ENCODE assay signal across 11 cellular contexts in genomic region chr14:63891148-63891964, GRCh38. TPM values are rescaled to one million over a fixed set of nuclear protein-coding genes. Genes with fewer than 3 reads are reported as not detected.
DNase-seq lines count a peak whose midpoint lies in the region; ATAC-seq, FAIRE-seq and TF ChIP-seq lines count a peak whose summit lies in the region.
"Had no signal": no experiment of that assay in that cellular context is flagged by ENCODE, and none has a peak within 500 bp of the region (broad histone marks: within the 10 kb centered on the region; RNA-seq: fewer than 3 reads in every experiment).

No MANE protein-coding gene starts in this region.

- no peaks in the 10 kb centered on the region for H3K9me3 Mint-ChIP-seq in astrocyte (ENCODE audit: unreplicated experiment)
- H3K9me3 Mint-ChIP-seq in naive thymus-derived CD8-positive, alpha-beta T cell = no peaks in the 10 kb centered on the region

- H3K4me2 ChIP-seq in astrocyte (ENCODE audit: low read length) = no peak overlapping the region

- FAIRE-seq in astrocyte (lab: Jason Lieb, UNC) = no peak

- no peak overlapping the region for H3K4me3 Mint-ChIP-seq in astrocyte (ENCODE audit: unreplicated experiment)
- no peak overlapping the region for H3K4me3 Mint-ChIP-seq in naive thymus-derived CD8-positive, alpha-beta T cell

- H3K9me3 ChIP-seq in HUES64 (ENCODE audit: insufficient read depth, low read depth, low read length) (no peaks in the 10 kb centered on the region), astrocyte (ENCODE audit: insufficient read depth, low read depth, low read length) (no peaks in the 10 kb centered on the region), stomach (no peaks in the 10 kb centered on the region)
- H3K9me3 ChIP-seq: neutrophil had no signal

- peak overlapping the region; percentile 38 for H3K4me3 ChIP-seq in HUES64 (ENCODE audit: low read length)
- H3K4me3 ChIP-seq in astrocyte (ENCODE audit: insufficient read depth, low read depth, low read length) = no peak overlapping the region
- no peak overlapping the region for H3K4me3 ChIP-seq in stomach

- H3K36me3 ChIP-seq in HUES64 (ENCODE audit: insufficient read depth, low read length) (no peaks in the 10 kb centered on the region), astrocyte (ENCODE audit: insufficient read depth, low read length) (no peaks in the 10 kb centered on the region), stomach (no peaks in the 10 kb centered on the region)
- H3K36me3 ChIP-seq: neutrophil had no signal

- H3K4me1 Mint-ChIP-seq in astrocyte (ENCODE audit: low read depth, unreplicated experiment) = peaks cover 30% of the 10 kb centered on the region
- peaks cover 7 to 35% (median 16%) of the 10 kb centered on the region in 4 donors for H3K4me1 Mint-ChIP-seq in naive thymus-derived CD8-positive, alpha-beta T cell

- POLR2A ChIA-PET in naive thymus-derived CD8-positive, alpha-beta T cell (lab: Charles Lee) = no interaction called here

- peak overlapping the region; percentile 44 for H2AFZ ChIP-seq in astrocyte (ENCODE audit: low read depth, low read length)

- peaks cover 44% of the 10 kb centered on the region for H3K4me1 ChIP-seq in HUES64 (ENCODE audit: insufficient read depth, low read length)
- H3K4me1 ChIP-seq in astrocyte (ENCODE audit: insufficient read depth, low read length) = peaks cover 17% of the 10 kb centered on the region
- peaks cover 37 to 57% (median 48%) of the 10 kb centered on the region in 4 donors for H3K4me1 ChIP-seq in stomach

- intact Hi-C loops in stomach (cut with DNase I; ENCODE audit: low total_unique reads) = no loop called here

- 6% methylated on average over 9 of the region's 10 CpGs for WGBS in HUES64
- WGBS in stomach, 5 donors = 22 to 31% (median 24%) methylated on average over 10 of the region's 10 CpGs

- no peaks in the 10 kb centered on the region for H3K79me2 ChIP-seq in astrocyte (ENCODE audit: insufficient read depth, low read length)

- TF ChIP-seq EP300 in stomach (IDR thresholded peaks at IDR 0.05) = no peak

- no peak for ATAC-seq in naive thymus-derived CD8-positive, alpha-beta T cell

- no peaks in the 10 kb centered on the region for H3K27me3 Mint-ChIP-seq in astrocyte (ENCODE audit: low read depth, unreplicated experiment)
- no peaks in the 10 kb centered on the region for H3K27me3 Mint-ChIP-seq in naive thymus-derived CD8-positive, alpha-beta T cell

- no peak for TF ChIP-seq POLR2A in stomach (IDR thresholded peaks at IDR 0.05)

- H3K27ac ChIP-seq in HUES64 (ENCODE audit: low read depth, low read length) = peak overlapping the region; percentile 87
- H3K27ac ChIP-seq in astrocyte (ENCODE audit: low read depth, low read length) = no peak overlapping the region
- H3K27ac ChIP-seq in stomach = peak overlapping the region in 4 of 5 donors; percentile 18 to 85 (median 46)
- H3K27ac ChIP-seq: neutrophil had no signal

- H3K9ac ChIP-seq in HUES64 (ENCODE audit: low read depth, low read length) (peak overlapping the region; percentile 57), astrocyte (ENCODE audit: low read length) (no peak overlapping the region)

- no peaks in the 10 kb centered on the region for H3K36me3 Mint-ChIP-seq in astrocyte (ENCODE audit: low read depth, unreplicated experiment)
- peaks cover 0 to 5% (median 0%) of the 10 kb centered on the region in 3 donors for H3K36me3 Mint-ChIP-seq in naive thymus-derived CD8-positive, alpha-beta T cell

- H3K27ac Mint-ChIP-seq in astrocyte (ENCODE audit: unreplicated experiment) = peak overlapping the region; percentile 73
- H3K27ac Mint-ChIP-seq in naive thymus-derived CD8-positive, alpha-beta T cell = peak overlapping the region in 1 of 10 donors; percentile 23

- no peaks in the 10 kb centered on the region for H4K20me1 ChIP-seq in astrocyte (ENCODE audit: insufficient read depth, low read length)

- no peak for TF ChIP-seq CTCF in astrocyte (IDR thresholded peaks at IDR 0.05; ENCODE audit: insufficient read depth, low read depth, low read length)
- TF ChIP-seq CTCF in stomach (IDR thresholded peaks at IDR 0.05) = no peak

- DNase-seq in astrocyte (ENCODE audit: low read depth) = no peak
- peak; percentile 37 for DNase-seq in iPS-NIHi11 (ENCODE audit: low spot score)
- DNase-seq in stomach = no peak
- no peak for DNase-seq in naive thymus-derived CD8-positive, alpha-beta T cell
- no peak for DNase-seq in medulla oblongata (ENCODE audit: extremely low spot score)
- DNase-seq in superior temporal gyrus (ENCODE audit: extremely low spot score) = no peak
- DNase-seq: activated T-cell treated with anti-CD3 and anti-CD28 coated beads, Interleukin-2, amount 50 U/mL, for 1 hour; NCI-H1417; stimulated activated CD8-positive, alpha-beta memory T cell treated with anti-CD3 and anti-CD28 coated beads, Interleukin-4, amount 100 ng/mL, for 48 hours had no signal

- H3K27me3 ChIP-seq in HUES64 (ENCODE audit: insufficient read depth, low read length) (no peaks in the 10 kb centered on the region), astrocyte (ENCODE audit: insufficient read depth, low read length) (no peaks in the 10 kb centered on the region), stomach (no peaks in the 10 kb centered on the region)

RNA-seq across cellular contexts. Expression of gene SYNE2, which starts 38.6 kb away (rescaled TPM):
- polyA plus RNA-seq in HUES64 (2013, experiment 1 of 2) = 19.6 TPM
- 24.9 TPM for polyA plus RNA-seq in HUES64 (2013, experiment 2 of 2)
- total RNA-seq in astrocyte (5.1 and 5.7 TPM in 2 replicates), stomach (100 to 1,000 TPM; 101 to 280 (median 167) TPM)
- polyA plus RNA-seq in stomach = 10 to 100 TPM; 14.4 to 38.5 (median 16.2) TPM
- total RNA-seq in naive thymus-derived CD8-positive, alpha-beta T cell = 100 to 1,000 TPM; 113 to 116 TPM
- polyA plus RNA-seq in naive thymus-derived CD8-positive, alpha-beta T cell = 10 to 100 TPM; 15.7 to 25.9 (median 16.1) TPM

Comparison
In these comparisons a context has a peak if more than half of its experiments do, and no peak if none do; other contexts are left out.
1. RNA of gene SYNE2, which starts 38.6 kb away (total RNA-seq): 101 to 280 TPM in stomach and 113 to 116 TPM in naive thymus-derived CD8-positive, alpha-beta T cell; 5.1 to 5.7 TPM in astrocyte; every median in the first group is over 10 times any median in the second.